ENCODE assay signal across 14 cellular contexts in genomic region chr1:34547043-34547674, GRCh38.
DNase-seq lines count a peak whose midpoint lies in the region; ATAC-seq and TF ChIP-seq lines count a peak whose summit lies in the region.
"Had no signal": no experiment of that assay in that cellular context is flagged by ENCODE, and none has a peak within 500 bp of the region (broad histone marks: within the 10 kb centered on the region; RNA-seq: fewer than 3 reads in every experiment).

No MANE protein-coding gene starts in this region.

- H3K4me1 Mint-ChIP-seq in type B pancreatic cell (ENCODE audit: unreplicated experiment), result no peaks in the 10 kb centered on the region
- H3K4me1 Mint-ChIP-seq: activated naive CD8-positive, alpha-beta T cell treated with anti-CD3 and anti-CD28 coated beads, Interleukin-2, amount 10 ng/mL, durations not matched to agents 7 days and 5 days; B cell; naive B cell had no signal

- WGBS in SK-N-SH (ENCODE audit: low lambda C conversion rate), result 3% methylated on average over 3 of the region's 3 CpGs

- no peak overlapping the region for H3K27ac ChIP-seq in SK-N-SH (ENCODE audit: low read depth in 2 of 2, low read length in 1 of 2)

- no peak for TF ChIP-seq EP300 in SK-N-SH (IDR thresholded peaks at IDR 0.05; ENCODE audit: borderline replicate concordance in 1 of 2, low read depth in 1 of 2, low read length in 1 of 2)

- H3K27ac Mint-ChIP-seq in type B pancreatic cell, result no peak overlapping the region
- H3K27ac Mint-ChIP-seq: activated naive CD8-positive, alpha-beta T cell treated with anti-CD3 and anti-CD28 coated beads, Interleukin-2, amount 10 ng/mL, durations not matched to agents 7 days and 5 days; B cell; naive B cell; T-helper 1 cell treated with Interleukin-12 subunit alpha and Interleukin-12 subunit beta and Interleukin-4 antibody, amounts not matched to agents 30 μg/mL and 1 μg/mL, for 36 hours had no signal

- H3K4me3 Mint-ChIP-seq in type B pancreatic cell, result no peak overlapping the region
- H3K4me3 Mint-ChIP-seq: activated naive CD8-positive, alpha-beta T cell treated with anti-CD3 and anti-CD28 coated beads, Interleukin-2, amount 10 ng/mL, durations not matched to agents 7 days and 5 days; B cell; T-helper 1 cell treated with Interleukin-12 subunit alpha and Interleukin-12 subunit beta and Interleukin-4 antibody, amounts not matched to agents 30 μg/mL and 1 μg/mL, for 36 hours had no signal

- H3K4me3 ChIP-seq in SK-N-SH (ENCODE audit: low read depth in 2 of 2, low read length in 1 of 2) (no peak overlapping the region), foreskin fibroblast (ENCODE audit: low read depth in 1 of 2, low read length in 2 of 2) (no peak overlapping the region)

- H3K4me1 ChIP-seq in SK-N-SH (ENCODE audit: control insufficient read depth in 1 of 2, insufficient read depth in 2 of 2, low read depth in 1 of 2, low read length in 1 of 2), result no peaks in the 10 kb centered on the region

- no peak for ATAC-seq in SK-N-SH treated with all-trans-retinoic acid at 6 μM for 48 hours

- H3K9me3 ChIP-seq in SK-N-SH, result no peaks in the 10 kb centered on the region; the same call in 1 of the 2 replicates

- H3K27me3 Mint-ChIP-seq in type B pancreatic cell, result peaks cover 44% of the 10 kb centered on the region

- no peaks in the 10 kb centered on the region for H4K20me1 ChIP-seq in SK-N-SH (ENCODE audit: insufficient read depth)

- H3K36me3 ChIP-seq in SK-N-SH (replicated peaks in 1 of 2; ENCODE audit: control insufficient read depth in 1 of 2, insufficient read depth in 2 of 2, low read length in 1 of 2), result no peaks in the 10 kb centered on the region

- no peak overlapping the region for H3K4me2 ChIP-seq in SK-N-SH

- CTCF ChIA-PET in SK-N-SH (lab: Yijun Ruan, JAX), result interaction anchor here (0.6 to 1.8 kb wide), 5 partner anchors 10 to 197 kb away, joined by 3 to 4 read pairs (median 3); no protein-coding TSS in a partner anchor

- POLR2A ChIA-PET in SK-N-SH (lab: Yijun Ruan, JAX), result no interaction called here

- TF ChIP-seq CTCF in SK-N-SH (IDR thresholded peaks at IDR 0.05), result no peak
- TF ChIP-seq CTCF in foreskin fibroblast (IDR thresholded peaks at IDR 0.05; ENCODE audit: low read depth, low read length), result peak; percentile 7
- TF ChIP-seq CTCF in type B pancreatic cell (conservative IDR thresholded peaks at IDR 0.05), result peak; percentile 61

- TF ChIP-seq RAD21 in SK-N-SH (IDR thresholded peaks at IDR 0.05; ENCODE audit: low read length), result no peak

- no peaks in the 10 kb centered on the region for H3K36me3 Mint-ChIP-seq in type B pancreatic cell
- H3K36me3 Mint-ChIP-seq: activated naive CD8-positive, alpha-beta T cell treated with anti-CD3 and anti-CD28 coated beads, Interleukin-2, amount 10 ng/mL, durations not matched to agents 7 days and 5 days; naive B cell had no signal

- no peaks in the 10 kb centered on the region for H3K9me3 Mint-ChIP-seq in type B pancreatic cell
- H3K9me3 Mint-ChIP-seq: T-helper 1 cell treated with Interleukin-12 subunit alpha and Interleukin-12 subunit beta and Interleukin-4 antibody, amounts not matched to agents 30 μg/mL and 1 μg/mL, for 36 hours had no signal

- DNase-seq in SK-N-SH (peak; percentile 18), NCI-H510A treated with DMSO at 0.1 percent for 48 hours (lab: John Stamatoyannopoulos, UW) (peak; percentile 73), foreskin fibroblast (no peak), type B pancreatic cell (ENCODE audit: extremely low spot score, unreplicated experiment) (no peak), HCEC 1CT (no peak), dermis blood vessel endothelial cell (no peak)
- no peak for DNase-seq in stimulated activated CD8-positive, alpha-beta memory T cell treated with anti-CD3 and anti-CD28 coated beads, Interleukin-4, amount 100 ng/mL, for 48 hours
- DNase-seq: activated naive CD8-positive, alpha-beta T cell treated with anti-CD3 and anti-CD28 coated beads, Interleukin-2, amount 10 ng/mL, durations not matched to agents 7 days and 5 days; head of caudate nucleus; naive B cell; NCI-H2081 treated with DMSO at 0.1 percent for 48 hours had no signal

- H3K9ac ChIP-seq in SK-N-SH, result no peak overlapping the region

- H3K79me2 ChIP-seq in SK-N-SH (ENCODE audit: insufficient read depth), result no peaks in the 10 kb centered on the region

- no peak overlapping the region for H2AFZ ChIP-seq in SK-N-SH (ENCODE audit: low read depth)

- no peaks in the 10 kb centered on the region for H3K9me2 ChIP-seq in SK-N-SH

- no peaks in the 10 kb centered on the region for H3K27me3 ChIP-seq in SK-N-SH (ENCODE audit: insufficient read depth)

- no peaks in the 10 kb centered on the region for H3F3A ChIP-seq in SK-N-SH (replicated peaks; ENCODE audit: insufficient read depth)

TF ChIP-seq in SK-N-SH, 30 proteins besides CTCF, POLR2A, EP300 and RAD21:
- no peak for TF ChIP-seq POLR2AphosphoS5 (IDR thresholded peaks at IDR 0.05; ENCODE audit: low read depth, low read length)
- TF ChIP-seq NFIC (IDR thresholded peaks at IDR 0.05; ENCODE audit: borderline replicate concordance), result no peak
- no peak for TF ChIP-seq MXI1 (IDR thresholded peaks at IDR 0.05; ENCODE audit: low read depth, low read length)
- TF ChIP-seq YY1 (IDR thresholded peaks at IDR 0.05; ENCODE audit: low read depth), result no peak
- no peak for TF ChIP-seq FOXM1 (IDR thresholded peaks at IDR 0.05; ENCODE audit: low read depth)
- no peak for TF ChIP-seq RXRA (IDR thresholded peaks at IDR 0.05; ENCODE audit: borderline replicate concordance, low read depth)
- TF ChIP-seq NRF1 (IDR thresholded peaks at IDR 0.05; ENCODE audit: low read depth, low read length), result no peak
- no peak for TF ChIP-seq MEF2A (IDR thresholded peaks at IDR 0.05; ENCODE audit: borderline replicate concordance, low read depth)

TF ChIP-seq in SK-N-SH treated with all-trans-retinoic acid at 6 μM for 48 hours, 23 proteins besides CTCF, POLR2A, EP300 and RAD21:
- TF ChIP-seq ZNF565 (CRISPR knock-in tag; conservative IDR thresholded peaks at IDR 0.05; ENCODE audit: low read depth), result no peak
- TF ChIP-seq CREB5 (CRISPR knock-in tag; IDR thresholded peaks at IDR 0.05; ENCODE audit: low read depth), result no peak
- no peak for TF ChIP-seq ZNF70 (CRISPR knock-in tag; IDR thresholded peaks at IDR 0.05)
- no peak for TF ChIP-seq GLIS3 (CRISPR knock-in tag; IDR thresholded peaks at IDR 0.05)
- no peak for TF ChIP-seq ISL1 (CRISPR knock-in tag; IDR thresholded peaks at IDR 0.05)
- no peak for TF ChIP-seq ZNF8 (CRISPR knock-in tag; IDR thresholded peaks at IDR 0.05)
- no peak for TF ChIP-seq RARB (CRISPR knock-in tag; IDR thresholded peaks at IDR 0.05)
- no peak for TF ChIP-seq CSDC2 (CRISPR knock-in tag; IDR thresholded peaks at IDR 0.05)

Comparison
In these comparisons a context has a peak if more than half of its experiments do, and no peak if none do; other contexts are left out.
1. DNase-seq: peak in SK-N-SH (single experiment) and NCI-H510A treated with DMSO at 0.1 percent for 48 hours (single experiment); none in foreskin fibroblast (0 of 2), type B pancreatic cell (single experiment), stimulated activated CD8-positive, alpha-beta memory T cell treated with anti-CD3 and anti-CD28 coated beads, Interleukin-4, amount 100 ng/mL, for 48 hours (single experiment), HCEC 1CT (single experiment) and dermis blood vessel endothelial cell (single experiment).